Comparison of ENCODE assay signal across 8 cellular contexts in the genomic region with DNA sequence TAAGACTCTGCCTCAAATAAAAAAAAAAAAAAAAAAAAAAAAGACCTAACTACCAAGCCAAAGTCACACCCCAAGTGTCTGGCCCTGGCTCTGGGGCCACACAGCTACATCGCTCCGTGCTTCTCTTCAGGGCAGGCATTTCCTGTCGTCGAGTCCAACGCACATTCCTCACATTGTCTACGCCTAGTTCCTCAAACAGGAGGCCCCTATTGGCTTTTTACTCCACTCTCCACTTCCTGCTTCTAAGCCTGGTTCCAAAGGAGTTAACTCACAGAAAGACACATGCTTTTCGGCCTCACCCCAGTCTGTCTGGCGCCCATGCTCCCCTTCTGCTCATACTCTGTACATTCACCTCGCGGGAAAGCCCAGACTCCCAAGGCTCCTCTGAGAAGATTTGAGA. TPM values are rescaled to one million over a fixed set of nuclear protein-coding genes. Genes with fewer than 3 reads are reported as not detected.
DNase-seq lines count a peak whose midpoint lies in the region; ATAC-seq and TF ChIP-seq lines count a peak whose summit lies in the region.

No MANE protein-coding gene starts in this region.

- H3K9me3 Mint-ChIP-seq in chondrocyte (ENCODE audit: low read depth) = no peaks in the 10 kb centered on the region

- ATAC-seq in lung (ENCODE audit: insufficient read depth, low FRiP score) (peak; percentile 85), HG02884 (IDR thresholded peaks at IDR 0.05; ENCODE audit: unreplicated experiment) (no peak)

- WGBS in lung, 2 donors = 15 to 17% methylated on average over 9 of the region's 10 CpGs

- no peak for TF ChIP-seq CTCF in BJ (IDR thresholded peaks at IDR 0.05; ENCODE audit: insufficient read depth, low read depth, low read length)
- TF ChIP-seq CTCF in chondrocyte (IDR thresholded peaks at IDR 0.05) = no peak
- TF ChIP-seq CTCF in lung (IDR thresholded peaks at IDR 0.05; ENCODE audit: control extremely low read depth, extremely low read depth) = no peak

- H3K27me3 ChIP-seq in BJ (ENCODE audit: control insufficient read depth, insufficient read depth, low read length) (no peaks in the 10 kb centered on the region), lung (ENCODE audit: control insufficient read depth, insufficient read depth) (no peaks in the 10 kb centered on the region)

- H3K9me3 ChIP-seq in lung (ENCODE audit: control insufficient read depth in 2 of 2, insufficient read depth in 1 of 2, low read length in 1 of 2) = no peaks in the 10 kb centered on the region

- H3K27me3 Mint-ChIP-seq in chondrocyte (ENCODE audit: low read depth) = no peaks in the 10 kb centered on the region

- H3K36me3 ChIP-seq in BJ (ENCODE audit: control insufficient read depth, insufficient read depth, low read length) = no peaks in the 10 kb centered on the region
- H3K36me3 ChIP-seq in lung (ENCODE audit: control insufficient read depth in 2 of 2, insufficient read depth in 2 of 2, low read length in 2 of 2) = no peaks in the 10 kb centered on the region

- H3K36me3 Mint-ChIP-seq in chondrocyte (ENCODE audit: low read depth) = no peaks in the 10 kb centered on the region

- H3K27ac ChIP-seq in lung (ENCODE audit: low read depth in 1 of 2, low read length in 1 of 2) = peak overlapping the region in 1 of 2 donors; percentile 21

- H3K27ac Mint-ChIP-seq in chondrocyte (ENCODE audit: unreplicated experiment) = peak overlapping the region; percentile 97

- DNase-seq in BJ (ENCODE audit: low read depth) (peak; percentile 46), M059J (ENCODE audit: low read depth) (peak; percentile 40), chondrocyte (ENCODE audit: low spot score) (no peak), lung (ENCODE audit: low spot score) (peak; percentile 58), DMS 273 treated with DMSO at 0.1 percent for 48 hours (lab: John Stamatoyannopoulos, UW) (no peak), NAMALWA (ENCODE audit: low spot score) (no peak), activated gamma-delta T cell treated with Interleukin-2 at 50 U/mL for 16 hours (no peak)

- H3K4me3 Mint-ChIP-seq in chondrocyte (ENCODE audit: unreplicated experiment) = peak overlapping the region; percentile 17

- POLR2A ChIA-PET in BJ (lab: Charles Lee) = no interaction called here

- H3K4me3 ChIP-seq in BJ (ENCODE audit: low read depth, low read length) (no peak overlapping the region), lung (no peak overlapping the region)

- peaks cover 9% of the 10 kb centered on the region for H3K4me1 Mint-ChIP-seq in chondrocyte (ENCODE audit: low read depth)

- CTCF ChIA-PET in BJ (lab: Yijun Ruan, JAX) = no interaction called here

- H3K4me1 ChIP-seq in lung (ENCODE audit: control insufficient read depth in 2 of 2, insufficient read depth in 2 of 2, low read length in 2 of 2) = peaks cover 0 to 3% of the 10 kb centered on the region in 2 donors

RNA-seq across cellular contexts. Expression of a gene that starts 28.8 kb away (rescaled TPM):
- polyA plus RNA-seq in BJ (2011; rRNA removed) = not detected in 2 replicates
- not detected in 2 replicates for polyA minus RNA-seq in BJ (2011; rRNA and poly(A)+ RNA removed)
- not detected in 2 replicates for total RNA-seq in M059J (2014; rRNA removed; shearing (Covaris generic))
- total RNA-seq in chondrocyte = not detected in 3 replicates
- total RNA-seq in lung = under 1 TPM; 0.15 to 0.23 TPM
- under 1 TPM; 0.07 to 0.10 TPM for polyA plus RNA-seq in lung

RNA-seq across cellular contexts. Expression of a gene that starts 37.4 kb away (rescaled TPM):
- polyA plus RNA-seq in BJ (2011; rRNA removed) (210 and 511 TPM in 2 replicates), lung (100 to 1,000 TPM; 252 to 372 TPM)
- 120 and 163 TPM in 2 replicates for polyA minus RNA-seq in BJ (2011; rRNA and poly(A)+ RNA removed)
- 508 and 726 TPM in 2 replicates for total RNA-seq in M059J (2014; rRNA removed; shearing (Covaris generic))
- total RNA-seq in chondrocyte (311 to 422 TPM (median 322 TPM) in 3 replicates), lung (100 to 1,000 TPM; 235 to 683 TPM)

Comparison
In these comparisons a context has a peak if more than half of its experiments do, and no peak if none do; other contexts are left out.
1. DNase-seq: peak in BJ (single experiment), M059J (single experiment) and lung (single experiment); none in chondrocyte (single experiment), DMS 273 treated with DMSO at 0.1 percent for 48 hours (single experiment), NAMALWA (single experiment) and activated gamma-delta T cell treated with Interleukin-2 at 50 U/mL for 16 hours (single experiment).